In genomic region chr2:65434592-65435241, GRCh38 we compare ENCODE assay signal across 8 cellular contexts. TPM values are rescaled to one million over a fixed set of nuclear protein-coding genes. Genes with fewer than 3 reads are reported as not detected.
DNase-seq lines count a peak whose midpoint lies in the region; ATAC-seq and TF ChIP-seq lines count a peak whose summit lies in the region.

No MANE protein-coding gene starts in this region.

- no peaks in the 10 kb centered on the region for H3K36me3 Mint-ChIP-seq in activated naive CD8-positive, alpha-beta T cell treated with anti-CD3 and anti-CD28 coated beads, Interleukin-2, amount 10 ng/mL, durations not matched to agents 7 days and 5 days
- H3K36me3 Mint-ChIP-seq in naive thymus-derived CD8-positive, alpha-beta T cell, result peaks cover 0 to 4% (median 0%) of the 10 kb centered on the region in 3 donors

- H3K27ac Mint-ChIP-seq in activated naive CD8-positive, alpha-beta T cell treated with anti-CD3 and anti-CD28 coated beads, Interleukin-2, amount 10 ng/mL, durations not matched to agents 7 days and 5 days, result no peak overlapping the region
- H3K27ac Mint-ChIP-seq in naive thymus-derived CD8-positive, alpha-beta T cell, result peak overlapping the region in 1 of 10 donors; percentile 9

- ATAC-seq in activated naive CD8-positive, alpha-beta T cell treated with anti-CD3 and anti-CD28 coated beads, Interleukin-2, amount 10 ng/mL, durations not matched to agents 7 days and 5 days (ENCODE audit: low read depth), result no peak
- no peak for ATAC-seq in naive thymus-derived CD8-positive, alpha-beta T cell
- ATAC-seq in HG03439 (IDR thresholded peaks at IDR 0.05; ENCODE audit: unreplicated experiment) (no peak), left colon (no peak)

- peaks cover 9% of the 10 kb centered on the region for H3K4me1 Mint-ChIP-seq in activated naive CD8-positive, alpha-beta T cell treated with anti-CD3 and anti-CD28 coated beads, Interleukin-2, amount 10 ng/mL, durations not matched to agents 7 days and 5 days
- peaks cover 14 to 30% (median 17%) of the 10 kb centered on the region in 4 donors for H3K4me1 Mint-ChIP-seq in naive thymus-derived CD8-positive, alpha-beta T cell

- peak overlapping the region; percentile 45 for H3K4me3 Mint-ChIP-seq in activated naive CD8-positive, alpha-beta T cell treated with anti-CD3 and anti-CD28 coated beads, Interleukin-2, amount 10 ng/mL, durations not matched to agents 7 days and 5 days
- peak overlapping the region in 9 of 10 donors; percentile 12 to 88 (median 61) for H3K4me3 Mint-ChIP-seq in naive thymus-derived CD8-positive, alpha-beta T cell

- no peaks in the 10 kb centered on the region for H3K36me3 ChIP-seq in H7 (replicated peaks; ENCODE audit: control insufficient read depth, insufficient read depth, low read length)

- peaks cover 52% of the 10 kb centered on the region for H3K27me3 Mint-ChIP-seq in activated naive CD8-positive, alpha-beta T cell treated with anti-CD3 and anti-CD28 coated beads, Interleukin-2, amount 10 ng/mL, durations not matched to agents 7 days and 5 days
- H3K27me3 Mint-ChIP-seq in naive thymus-derived CD8-positive, alpha-beta T cell, result peaks cover 22 to 64% (median 47%) of the 10 kb centered on the region in 5 donors

- H3K27me3 ChIP-seq in H7 (ENCODE audit: control insufficient read depth, insufficient read depth, low read length), result peaks cover 22% of the 10 kb centered on the region; the same call in 1 of the 2 replicates

- intact Hi-C loops in left colon (cut with DNase I, micrococcal nuclease), result loop anchor here in 1 of 2 donors (10.0 kb wide), 1 partner anchor 170 kb away; no protein-coding TSS in a partner anchor

- DNase-seq in AG10803 (ENCODE audit: low read depth) (no peak), H7 (peak; percentile 37), dedifferentiated amniotic fluid mesenchymal stem cell (ENCODE audit: extremely low spot score) (no peak), left colon (no peak), AG08396 (ENCODE audit: low spot score) (no peak)
- no peak for DNase-seq in activated naive CD8-positive, alpha-beta T cell treated with anti-CD3 and anti-CD28 coated beads, Interleukin-2, amount 10 ng/mL, durations not matched to agents 7 days and 5 days
- no peak for DNase-seq in naive thymus-derived CD8-positive, alpha-beta T cell

- peak overlapping the region; percentile 72 for H3K4me3 ChIP-seq in AG10803 (ENCODE audit: low read length)
- H3K4me3 ChIP-seq in H7 (ENCODE audit: insufficient read depth, low read depth, low read length), result no peak overlapping the region

- POLR2A ChIA-PET in activated naive CD8-positive, alpha-beta T cell treated with anti-CD3 and anti-CD28 coated beads, Interleukin-2, amount 10 ng/mL, durations not matched to agents 7 days and 5 days (lab: Charles Lee), result interaction anchor here (1.7 kb wide), 1 partner anchor 207 kb away, joined by 6 read pairs; the partner anchor contains the start of gene ACTR2
- POLR2A ChIA-PET in naive thymus-derived CD8-positive, alpha-beta T cell (lab: Charles Lee), result no interaction called here

- TF ChIP-seq CTCF in AG10803 (conservative IDR thresholded peaks at IDR 0.05; ENCODE audit: low read length), result no peak

- H3K9me3 Mint-ChIP-seq in activated naive CD8-positive, alpha-beta T cell treated with anti-CD3 and anti-CD28 coated beads, Interleukin-2, amount 10 ng/mL, durations not matched to agents 7 days and 5 days, result no peaks in the 10 kb centered on the region
- H3K9me3 Mint-ChIP-seq in naive thymus-derived CD8-positive, alpha-beta T cell, result peaks cover 0 to 3% (median 0%) of the 10 kb centered on the region in 9 donors

RNA-seq across cellular contexts. Expression of gene SPRED2, which starts 2.3 kb away (rescaled TPM):
- total RNA-seq in H7 (2014; rRNA removed; shearing (Covaris generic)), result 15.1 and 16.1 TPM in 2 replicates
- total RNA-seq in activated naive CD8-positive, alpha-beta T cell treated with anti-CD3 and anti-CD28 coated beads, Interleukin-2, amount 10 ng/mL, durations not matched to agents 7 days and 5 days, result 1 to 10 TPM; 9.3 to 9.9 TPM
- total RNA-seq in naive thymus-derived CD8-positive, alpha-beta T cell, result under 1 TPM; 0.23 to 0.33 TPM
- under 1 TPM in 2 of 3 donors, not detected in 1; 0.17 to 0.57 TPM for polyA plus RNA-seq in naive thymus-derived CD8-positive, alpha-beta T cell
- total RNA-seq in left colon, result 10 to 100 TPM; 41.5 to 57.0 TPM

Comparison
In these comparisons a context has a peak if more than half of its experiments do, and no peak if none do; other contexts are left out.
1. RNA of gene SPRED2, which starts 2.3 kb away (total RNA-seq): 41.5 to 57.0 TPM in left colon, 15.1 to 16.1 TPM in H7 and 9.3 to 9.9 TPM in activated naive CD8-positive, alpha-beta T cell treated with anti-CD3 and anti-CD28 coated beads, Interleukin-2, amount 10 ng/mL, durations not matched to agents 7 days and 5 days; 0.23 to 0.33 TPM in naive thymus-derived CD8-positive, alpha-beta T cell; every median in the first group is over 4 times any median in the second.